ENCODE assay signal across 1 cellular context in genomic region chr10:49627644-49628247, GRCh38.
TF ChIP-seq lines count a peak whose summit lies in the region.

No MANE protein-coding gene starts in this region.

TF ChIP-seq in H1, 55 proteins besides CTCF, POLR2A, EP300 and RAD21:
- TF ChIP-seq SIRT6 (IDR thresholded peaks at IDR 0.05; ENCODE audit: low read length), result no peak
- no peak for TF ChIP-seq ZNF274 (IDR thresholded peaks at IDR 0.05; ENCODE audit: borderline replicate concordance, extremely low read depth, low read length)
- TF ChIP-seq MAX (IDR thresholded peaks at IDR 0.05), result no peak
- TF ChIP-seq USF2 (IDR thresholded peaks at IDR 0.05; ENCODE audit: low read length), result no peak
- no peak for TF ChIP-seq BACH1 (IDR thresholded peaks at IDR 0.05; ENCODE audit: low read length)
